In genomic region chr18:25921677-25922421, GRCh38 we compare ENCODE assay signal across 2 cellular contexts.
TF ChIP-seq lines count a peak whose summit lies in the region.

No MANE protein-coding gene starts in this region.

TF ChIP-seq in SK-N-SH, 30 proteins besides CTCF, POLR2A, EP300 and RAD21 (continued from another document):
- TF ChIP-seq ZBTB33 (IDR thresholded peaks at IDR 0.05; ENCODE audit: borderline replicate concordance, low read depth) (no peak), SMC3 (IDR thresholded peaks at IDR 0.05; ENCODE audit: low read depth, low read length) (peak; percentile 42), IRF3 (IDR thresholded peaks at IDR 0.05; ENCODE audit: low read depth, low read length) (no peak), YY1 (IDR thresholded peaks at IDR 0.05; ENCODE audit: low read depth) (peak; percentile 67; the same call in 1 of the 2 replicates), GABPA (IDR thresholded peaks at IDR 0.05; ENCODE audit: low read depth) (no peak)

TF ChIP-seq in K562, 482 proteins besides CTCF, POLR2A, EP300 and RAD21 (continued from another document and continues in another):
- TF ChIP-seq, protein P1, sequence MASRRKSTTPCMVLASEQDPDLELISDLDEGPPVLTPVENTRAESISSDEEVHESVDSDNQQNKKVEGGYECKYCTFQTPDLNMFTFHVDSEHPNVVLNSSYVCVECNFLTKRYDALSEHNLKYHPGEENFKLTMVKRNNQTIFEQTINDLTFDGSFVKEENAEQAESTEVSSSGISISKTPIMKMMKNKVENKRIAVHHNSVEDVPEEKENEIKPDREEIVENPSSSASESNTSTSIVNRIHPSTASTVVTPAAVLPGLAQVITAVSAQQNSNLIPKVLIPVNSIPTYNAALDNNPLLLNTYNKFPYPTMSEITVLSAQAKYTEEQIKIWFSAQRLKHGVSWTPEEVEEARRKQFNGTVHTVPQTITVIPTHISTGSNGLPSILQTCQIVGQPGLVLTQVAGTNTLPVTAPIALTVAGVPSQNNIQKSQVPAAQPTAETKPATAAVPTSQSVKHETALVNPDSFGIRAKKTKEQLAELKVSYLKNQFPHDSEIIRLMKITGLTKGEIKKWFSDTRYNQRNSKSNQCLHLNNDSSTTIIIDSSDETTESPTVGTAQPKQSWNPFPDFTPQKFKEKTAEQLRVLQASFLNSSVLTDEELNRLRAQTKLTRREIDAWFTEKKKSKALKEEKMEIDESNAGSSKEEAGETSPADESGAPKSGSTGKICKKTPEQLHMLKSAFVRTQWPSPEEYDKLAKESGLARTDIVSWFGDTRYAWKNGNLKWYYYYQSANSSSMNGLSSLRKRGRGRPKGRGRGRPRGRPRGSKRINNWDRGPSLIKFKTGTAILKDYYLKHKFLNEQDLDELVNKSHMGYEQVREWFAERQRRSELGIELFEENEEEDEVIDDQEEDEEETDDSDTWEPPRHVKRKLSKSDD (conservative IDR thresholded peaks at IDR 0.05; ENCODE audit: low read length) = peak; percentile 95; the same call in 1 of the 2 replicates
- TF ChIP-seq ARID2 (IDR thresholded peaks at IDR 0.05) (0 out of 2 replicates have a peak, but pooled peaks have one; percentile 8), GATAD2B (IDR thresholded peaks at IDR 0.05; ENCODE audit: borderline replicate concordance) (no peak), PHF20 (IDR thresholded peaks at IDR 0.05; ENCODE audit: partially characterized antibody) (peak; percentile 33), NFXL1 (CRISPR knock-in tag; IDR thresholded peaks at IDR 0.05) (no peak), CHD7 (IDR thresholded peaks at IDR 0.05; ENCODE audit: low read depth, low read length) (no peak), NFYB (IDR thresholded peaks at IDR 0.05; ENCODE audit: extremely low read depth, insufficient read length) (no peak), CCNT2 (IDR thresholded peaks at IDR 0.05; ENCODE audit: borderline replicate concordance, extremely low read depth, insufficient read length, low read depth, low read length) (no peak), NCOA4 (IDR thresholded peaks at IDR 0.05; ENCODE audit: partially characterized antibody) (no peak), BRF1 (IDR thresholded peaks at IDR 0.05; ENCODE audit: borderline replicate concordance, extremely low read depth, insufficient read length) (no peak), ARNT (IDR thresholded peaks at IDR 0.05) (no peak), ZNF408 (CRISPR knock-in tag; IDR thresholded peaks at IDR 0.05; ENCODE audit: low read depth) (no peak), HCFC1 (IDR thresholded peaks at IDR 0.05; ENCODE audit: low read depth, low read length) (peak; percentile 50), EHMT2 (IDR thresholded peaks at IDR 0.05) (peak; percentile 96), SMARCA5 (IDR thresholded peaks at IDR 0.05) (no peak), HDAC8 (tag; IDR thresholded peaks at IDR 0.05) (0 out of 2 replicates have a peak, but pooled peaks have one; percentile 31), ZBTB2 (IDR thresholded peaks at IDR 0.05) (no peak), SMC3 (conservative IDR thresholded peaks at IDR 0.05; ENCODE audit: insufficient read depth, low read depth, low read length) (peak; percentile 96), ZFP30 (CRISPR knock-in tag; IDR thresholded peaks at IDR 0.05; ENCODE audit: borderline replicate concordance) (no peak), NEUROD1 (IDR thresholded peaks at IDR 0.05; ENCODE audit: borderline replicate concordance, low read depth, low read length, partially characterized antibody) (peak; percentile 16), JUN (IDR thresholded peaks at IDR 0.05; ENCODE audit: borderline replicate concordance, low read depth, low read length) (peak; percentile 20; the same call in 1 of the 2 replicates), JUN (CRISPR knock-in tag; IDR thresholded peaks at IDR 0.05; ENCODE audit: borderline replicate concordance) (no peak)
- TF ChIP-seq, protein P2, sequence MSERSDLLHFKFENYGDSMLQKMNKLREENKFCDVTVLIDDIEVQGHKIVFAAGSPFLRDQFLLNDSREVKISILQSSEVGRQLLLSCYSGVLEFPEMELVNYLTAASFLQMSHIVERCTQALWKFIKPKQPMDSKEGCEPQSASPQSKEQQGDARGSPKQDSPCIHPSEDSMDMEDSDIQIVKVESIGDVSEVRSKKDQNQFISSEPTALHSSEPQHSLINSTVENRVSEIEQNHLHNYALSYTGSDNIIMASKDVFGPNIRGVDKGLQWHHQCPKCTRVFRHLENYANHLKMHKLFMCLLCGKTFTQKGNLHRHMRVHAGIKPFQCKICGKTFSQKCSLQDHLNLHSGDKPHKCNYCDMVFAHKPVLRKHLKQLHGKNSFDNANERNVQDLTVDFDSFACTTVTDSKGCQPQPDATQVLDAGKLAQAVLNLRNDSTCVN (CRISPR knock-in tag; IDR thresholded peaks at IDR 0.05) = no peak
- TF ChIP-seq, protein P3, sequence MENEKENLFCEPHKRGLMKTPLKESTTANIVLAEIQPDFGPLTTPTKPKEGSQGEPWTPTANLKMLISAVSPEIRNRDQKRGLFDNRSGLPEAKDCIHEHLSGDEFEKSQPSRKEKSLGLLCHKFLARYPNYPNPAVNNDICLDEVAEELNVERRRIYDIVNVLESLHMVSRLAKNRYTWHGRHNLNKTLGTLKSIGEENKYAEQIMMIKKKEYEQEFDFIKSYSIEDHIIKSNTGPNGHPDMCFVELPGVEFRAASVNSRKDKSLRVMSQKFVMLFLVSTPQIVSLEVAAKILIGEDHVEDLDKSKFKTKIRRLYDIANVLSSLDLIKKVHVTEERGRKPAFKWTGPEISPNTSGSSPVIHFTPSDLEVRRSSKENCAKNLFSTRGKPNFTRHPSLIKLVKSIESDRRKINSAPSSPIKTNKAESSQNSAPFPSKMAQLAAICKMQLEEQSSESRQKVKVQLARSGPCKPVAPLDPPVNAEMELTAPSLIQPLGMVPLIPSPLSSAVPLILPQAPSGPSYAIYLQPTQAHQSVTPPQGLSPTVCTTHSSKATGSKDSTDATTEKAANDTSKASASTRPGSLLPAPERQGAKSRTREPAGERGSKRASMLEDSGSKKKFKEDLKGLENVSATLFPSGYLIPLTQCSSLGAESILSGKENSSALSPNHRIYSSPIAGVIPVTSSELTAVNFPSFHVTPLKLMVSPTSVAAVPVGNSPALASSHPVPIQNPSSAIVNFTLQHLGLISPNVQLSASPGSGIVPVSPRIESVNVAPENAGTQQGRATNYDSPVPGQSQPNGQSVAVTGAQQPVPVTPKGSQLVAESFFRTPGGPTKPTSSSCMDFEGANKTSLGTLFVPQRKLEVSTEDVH (IDR thresholded peaks at IDR 0.05; ENCODE audit: low read depth, partially characterized antibody) = no peak
- TF ChIP-seq, protein P4, sequence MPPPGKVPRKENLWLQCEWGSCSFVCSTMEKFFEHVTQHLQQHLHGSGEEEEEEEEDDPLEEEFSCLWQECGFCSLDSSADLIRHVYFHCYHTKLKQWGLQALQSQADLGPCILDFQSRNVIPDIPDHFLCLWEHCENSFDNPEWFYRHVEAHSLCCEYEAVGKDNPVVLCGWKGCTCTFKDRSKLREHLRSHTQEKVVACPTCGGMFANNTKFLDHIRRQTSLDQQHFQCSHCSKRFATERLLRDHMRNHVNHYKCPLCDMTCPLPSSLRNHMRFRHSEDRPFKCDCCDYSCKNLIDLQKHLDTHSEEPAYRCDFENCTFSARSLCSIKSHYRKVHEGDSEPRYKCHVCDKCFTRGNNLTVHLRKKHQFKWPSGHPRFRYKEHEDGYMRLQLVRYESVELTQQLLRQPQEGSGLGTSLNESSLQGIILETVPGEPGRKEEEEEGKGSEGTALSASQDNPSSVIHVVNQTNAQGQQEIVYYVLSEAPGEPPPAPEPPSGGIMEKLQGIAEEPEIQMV (tag; conservative IDR thresholded peaks at IDR 0.05; ENCODE audit: low read depth) = no peak
- TF ChIP-seq, protein P5, sequence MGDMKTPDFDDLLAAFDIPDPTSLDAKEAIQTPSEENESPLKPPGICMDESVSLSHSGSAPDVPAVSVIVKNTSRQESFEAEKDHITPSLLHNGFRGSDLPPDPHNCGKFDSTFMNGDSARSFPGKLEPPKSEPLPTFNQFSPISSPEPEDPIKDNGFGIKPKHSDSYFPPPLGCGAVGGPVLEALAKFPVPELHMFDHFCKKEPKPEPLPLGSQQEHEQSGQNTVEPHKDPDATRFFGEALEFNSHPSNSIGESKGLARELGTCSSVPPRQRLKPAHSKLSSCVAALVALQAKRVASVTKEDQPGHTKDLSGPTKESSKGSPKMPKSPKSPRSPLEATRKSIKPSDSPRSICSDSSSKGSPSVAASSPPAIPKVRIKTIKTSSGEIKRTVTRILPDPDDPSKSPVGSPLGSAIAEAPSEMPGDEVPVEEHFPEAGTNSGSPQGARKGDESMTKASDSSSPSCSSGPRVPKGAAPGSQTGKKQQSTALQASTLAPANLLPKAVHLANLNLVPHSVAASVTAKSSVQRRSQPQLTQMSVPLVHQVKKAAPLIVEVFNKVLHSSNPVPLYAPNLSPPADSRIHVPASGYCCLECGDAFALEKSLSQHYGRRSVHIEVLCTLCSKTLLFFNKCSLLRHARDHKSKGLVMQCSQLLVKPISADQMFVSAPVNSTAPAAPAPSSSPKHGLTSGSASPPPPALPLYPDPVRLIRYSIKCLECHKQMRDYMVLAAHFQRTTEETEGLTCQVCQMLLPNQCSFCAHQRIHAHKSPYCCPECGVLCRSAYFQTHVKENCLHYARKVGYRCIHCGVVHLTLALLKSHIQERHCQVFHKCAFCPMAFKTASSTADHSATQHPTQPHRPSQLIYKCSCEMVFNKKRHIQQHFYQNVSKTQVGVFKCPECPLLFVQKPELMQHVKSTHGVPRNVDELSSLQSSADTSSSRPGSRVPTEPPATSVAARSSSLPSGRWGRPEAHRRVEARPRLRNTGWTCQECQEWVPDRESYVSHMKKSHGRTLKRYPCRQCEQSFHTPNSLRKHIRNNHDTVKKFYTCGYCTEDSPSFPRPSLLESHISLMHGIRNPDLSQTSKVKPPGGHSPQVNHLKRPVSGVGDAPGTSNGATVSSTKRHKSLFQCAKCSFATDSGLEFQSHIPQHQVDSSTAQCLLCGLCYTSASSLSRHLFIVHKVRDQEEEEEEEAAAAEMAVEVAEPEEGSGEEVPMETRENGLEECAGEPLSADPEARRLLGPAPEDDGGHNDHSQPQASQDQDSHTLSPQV (IDR thresholded peaks at IDR 0.05) = 0 out of 2 replicates have a peak, but pooled peaks have one; percentile 19
